ENCODE assay signal across 1 cellular context in the genomic region with DNA sequence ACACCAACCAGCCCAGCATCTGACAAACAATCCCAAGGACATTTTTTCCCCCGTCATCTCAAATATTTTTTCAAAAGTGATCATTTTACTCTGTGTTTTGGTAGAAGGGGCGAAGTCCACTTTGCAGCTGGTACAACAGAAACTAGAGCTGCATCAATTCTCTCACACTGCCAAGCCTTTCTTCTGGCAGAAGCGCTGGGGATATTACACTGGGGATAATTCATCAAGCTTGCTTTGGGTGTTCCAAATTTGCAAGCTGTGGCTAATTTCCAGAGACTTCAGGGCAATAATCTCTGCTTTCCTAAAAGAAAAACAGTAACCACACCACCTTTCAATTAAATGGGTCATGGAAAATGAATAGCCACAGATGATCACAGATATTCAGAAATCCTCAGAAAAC.
TF ChIP-seq lines count a peak whose summit lies in the region.

No MANE protein-coding gene starts in this region.

TF ChIP-seq in IMR-90, 13 proteins besides CTCF, POLR2A, EP300 and RAD21 (continued from another document):
- TF ChIP-seq ELK1 (IDR thresholded peaks at IDR 0.05; ENCODE audit: borderline replicate concordance, low read depth, low read length) (no peak), SMC3 (IDR thresholded peaks at IDR 0.05; ENCODE audit: low read depth, low read length) (no peak), MAZ (IDR thresholded peaks at IDR 0.05; ENCODE audit: borderline replicate concordance, low read depth, low read length) (no peak), MXI1 (IDR thresholded peaks at IDR 0.05; ENCODE audit: borderline replicate concordance, low read depth, low read length) (no peak)
- TF ChIP-seq, protein P1, sequence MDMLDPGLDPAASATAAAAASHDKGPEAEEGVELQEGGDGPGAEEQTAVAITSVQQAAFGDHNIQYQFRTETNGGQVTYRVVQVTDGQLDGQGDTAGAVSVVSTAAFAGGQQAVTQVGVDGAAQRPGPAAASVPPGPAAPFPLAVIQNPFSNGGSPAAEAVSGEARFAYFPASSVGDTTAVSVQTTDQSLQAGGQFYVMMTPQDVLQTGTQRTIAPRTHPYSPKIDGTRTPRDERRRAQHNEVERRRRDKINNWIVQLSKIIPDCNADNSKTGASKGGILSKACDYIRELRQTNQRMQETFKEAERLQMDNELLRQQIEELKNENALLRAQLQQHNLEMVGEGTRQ (IDR thresholded peaks at IDR 0.05; ENCODE audit: low read depth, low read length): no peak
TF ChIP-seq in IMR-90: peak in this region for 0.
